In the genomic region with DNA sequence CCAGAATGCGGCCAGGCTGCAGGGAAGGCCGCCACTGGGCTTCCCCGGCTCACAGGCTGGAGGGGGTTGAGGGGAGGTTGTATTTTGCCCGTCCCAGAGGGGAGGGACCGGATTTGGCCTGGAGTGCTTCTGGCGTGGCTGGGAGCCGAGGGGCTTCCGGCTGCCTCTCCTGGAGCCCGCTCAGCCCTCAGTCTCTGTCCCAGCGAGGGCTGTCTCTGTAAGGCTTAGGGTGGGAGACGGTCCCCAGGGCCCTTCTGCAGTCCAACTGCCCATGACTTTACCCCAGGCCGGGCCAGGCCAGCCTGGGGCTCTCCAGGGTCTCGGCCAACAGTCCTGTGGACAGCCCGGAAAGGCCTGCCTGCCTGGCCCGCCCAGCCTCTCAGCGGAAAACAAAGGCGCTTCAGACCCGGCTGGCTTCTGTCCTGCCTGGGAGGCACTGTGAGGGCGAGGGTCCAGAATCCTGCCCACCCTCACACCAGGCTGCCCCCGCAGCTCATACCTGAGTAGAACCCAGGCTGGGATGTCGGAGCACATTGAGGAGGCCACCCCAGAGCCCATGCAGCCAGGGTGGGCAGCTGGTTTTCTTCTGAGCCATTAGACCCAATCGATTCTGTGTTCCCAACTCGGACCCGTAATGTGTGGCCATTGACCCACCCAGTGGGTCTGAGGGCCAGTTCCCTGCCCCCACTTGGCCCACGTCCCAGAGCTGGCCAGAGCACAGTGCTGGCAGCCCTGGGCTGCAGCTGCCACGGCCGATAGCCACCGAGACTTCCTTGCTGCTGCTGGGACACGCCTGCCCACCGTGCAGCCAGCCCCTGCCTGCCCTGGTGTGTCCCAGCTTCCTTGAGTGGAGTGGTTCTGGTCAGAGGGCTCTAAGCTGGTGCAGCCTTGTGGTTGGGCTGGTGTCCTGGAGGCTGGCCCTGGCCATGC, we compare ENCODE assay signal across 8 cellular contexts. TPM values are rescaled to one million over a fixed set of nuclear protein-coding genes. Genes with fewer than 3 reads are reported as not detected.
DNase-seq lines count a peak whose midpoint lies in the region; ATAC-seq and TF ChIP-seq lines count a peak whose summit lies in the region.

No MANE protein-coding gene starts in this region.

- BruUV-seq in OCI-LY7 (replicated peaks; lab: Mats Ljungman, UMichigan) = no TSS peak

- peak overlapping the region; percentile 68 to 86 (median 85) for H3K27ac ChIP-seq in right lobe of liver
- peak overlapping the region; percentile 84 for H3K27ac ChIP-seq in temporal lobe (ENCODE audit: low read depth, low read length)
- H3K27ac ChIP-seq in OCI-LY7 (ENCODE audit: low read depth, low read length, poor library complexity, severe bottlenecking) = no peak overlapping the region

- no peak overlapping the region for H2AFZ ChIP-seq in OCI-LY7 (ENCODE audit: low read length)

- H3K4me3 ChIP-seq in right lobe of liver (peak overlapping the region; percentile 58 to 82 (median 63)), OCI-LY7 (ENCODE audit: low read depth, low read length, poor library complexity, severe bottlenecking) (no peak overlapping the region)

- no peaks in the 10 kb centered on the region for H4K20me1 ChIP-seq in OCI-LY7 (ENCODE audit: insufficient read depth, low read length)

- no peaks in the 10 kb centered on the region for H3K79me2 ChIP-seq in OCI-LY7 (ENCODE audit: insufficient read depth, low read depth, low read length)

- no peak overlapping the region for H3K4me2 ChIP-seq in OCI-LY7 (ENCODE audit: low read length)

- DNase-seq in activated CD4-positive, alpha-beta memory T cell treated with anti-CD3 and anti-CD28 coated beads, Interleukin-2, amount 10 ng/mL, durations not matched to agents 7 days and 5 days = no peak
- no peak for DNase-seq in activated CD4-positive, alpha-beta memory T cell treated with anti-CD3 and anti-CD28 coated beads for 36 hours
- no peak for DNase-seq in chondrocyte (ENCODE audit: low spot score)
- peak; percentile 88 to 95 (median 93) for DNase-seq in right lobe of liver
- no peak for DNase-seq in SK-N-DZ (ENCODE audit: low spot score)
- no peak for DNase-seq in activated CD4-positive, alpha-beta T cell treated with anti-CD3 and anti-CD28 coated beads for 1 hour
- no peak for DNase-seq in OCI-LY7 (ENCODE audit: low spot score)

- H3K36me3 ChIP-seq in right lobe of liver (no peaks in the 10 kb centered on the region), OCI-LY7 (ENCODE audit: insufficient read depth, low read length) (no peaks in the 10 kb centered on the region)

- peak; percentile 57 to 71 (median 70) for ATAC-seq in right lobe of liver

- peak; percentile 43 for TF ChIP-seq POLR2A in right lobe of liver (IDR thresholded peaks at IDR 0.05)

- CTCF ChIA-PET in activated CD4-positive, alpha-beta memory T cell treated with anti-CD3 and anti-CD28 coated beads, Interleukin-2, amount 10 ng/mL, durations not matched to agents 7 days and 5 days (lab: Charles Lee) = interaction anchor here (1.1 kb wide), 1 partner anchor 52 kb away, joined by 3 read pairs; no protein-coding TSS in a partner anchor
- CTCF ChIA-PET in activated CD4-positive, alpha-beta memory T cell treated with anti-CD3 and anti-CD28 coated beads for 36 hours (lab: Charles Lee) = interaction anchor here (3.7 kb wide), 1 partner anchor 14 kb away, joined by 18 read pairs; no protein-coding TSS in a partner anchor
- CTCF ChIA-PET in OCI-LY7 (lab: Charles Lee; ENCODE audit: unreplicated experiment) = no interaction called here

- H3K9me3 ChIP-seq in right lobe of liver (no peaks in the 10 kb centered on the region), OCI-LY7 (ENCODE audit: low read length) (no peaks in the 10 kb centered on the region)

- H3K4me1 Mint-ChIP-seq in activated CD4-positive, alpha-beta memory T cell treated with anti-CD3 and anti-CD28 coated beads, Interleukin-2, amount 10 ng/mL, durations not matched to agents 7 days and 5 days = peaks cover 23% of the 10 kb centered on the region
- H3K4me1 Mint-ChIP-seq in activated CD4-positive, alpha-beta memory T cell treated with anti-CD3 and anti-CD28 coated beads for 36 hours (ENCODE audit: low read depth) = peaks cover 25% of the 10 kb centered on the region
- H3K4me1 Mint-ChIP-seq in chondrocyte (ENCODE audit: low read depth) = peaks cover 49% of the 10 kb centered on the region

- POLR2A ChIA-PET in activated CD4-positive, alpha-beta memory T cell treated with anti-CD3 and anti-CD28 coated beads, Interleukin-2, amount 10 ng/mL, durations not matched to agents 7 days and 5 days (lab: Charles Lee) = interaction anchor here (1.3 to 3.8 kb wide), 2 partner anchors 14 to 77 kb away, joined by 4 to 19 read pairs; a partner anchor contains a TSS
- POLR2A ChIA-PET in activated CD4-positive, alpha-beta memory T cell treated with anti-CD3 and anti-CD28 coated beads for 36 hours (lab: Charles Lee) = interaction anchor here (0.9 to 2.7 kb wide), 2 partner anchors 14 to 16 kb away, joined by 3 to 10 read pairs; no protein-coding TSS in a partner anchor
- POLR2A ChIA-PET in OCI-LY7 (lab: Charles Lee) = no interaction called here

- no peaks in the 10 kb centered on the region for H3K27me3 ChIP-seq in right lobe of liver

- H3K4me1 ChIP-seq in right lobe of liver = peaks cover 0 to 46% (median 19%) of the 10 kb centered on the region in 4 donors
- peaks cover 15% of the 10 kb centered on the region for H3K4me1 ChIP-seq in OCI-LY7 (ENCODE audit: insufficient read depth, low read length, poor library complexity, severe bottlenecking)

- H3K27ac Mint-ChIP-seq in activated CD4-positive, alpha-beta memory T cell treated with anti-CD3 and anti-CD28 coated beads, Interleukin-2, amount 10 ng/mL, durations not matched to agents 7 days and 5 days = no peak overlapping the region
- no peak overlapping the region for H3K27ac Mint-ChIP-seq in activated CD4-positive, alpha-beta memory T cell treated with anti-CD3 and anti-CD28 coated beads for 36 hours
- H3K27ac Mint-ChIP-seq in chondrocyte (ENCODE audit: unreplicated experiment) = peak overlapping the region; percentile 83

- peaks cover 5% of the 10 kb centered on the region for H3K36me3 Mint-ChIP-seq in activated CD4-positive, alpha-beta memory T cell treated with anti-CD3 and anti-CD28 coated beads, Interleukin-2, amount 10 ng/mL, durations not matched to agents 7 days and 5 days (ENCODE audit: low read depth)
- no peaks in the 10 kb centered on the region for H3K36me3 Mint-ChIP-seq in activated CD4-positive, alpha-beta memory T cell treated with anti-CD3 and anti-CD28 coated beads for 36 hours
- peaks cover 2% of the 10 kb centered on the region for H3K36me3 Mint-ChIP-seq in chondrocyte (ENCODE audit: low read depth)

- intact Hi-C loops in activated CD4-positive, alpha-beta memory T cell treated with anti-CD3 and anti-CD28 coated beads for 36 hours (cut with micrococcal nuclease) = loop anchor here (2.0 to 10.0 kb wide), 2 partner anchors 15 to 49 kb away; a partner anchor contains a TSS
- intact Hi-C loops in right lobe of liver (cut with DNase I) = no loop called here
- intact Hi-C loops in OCI-LY7 (cut with micrococcal nuclease; ENCODE audit: unreplicated experiment) = no loop called here

- H3K9me3 Mint-ChIP-seq in activated CD4-positive, alpha-beta memory T cell treated with anti-CD3 and anti-CD28 coated beads, Interleukin-2, amount 10 ng/mL, durations not matched to agents 7 days and 5 days = no peaks in the 10 kb centered on the region
- no peaks in the 10 kb centered on the region for H3K9me3 Mint-ChIP-seq in activated CD4-positive, alpha-beta memory T cell treated with anti-CD3 and anti-CD28 coated beads for 36 hours
- no peaks in the 10 kb centered on the region for H3K9me3 Mint-ChIP-seq in chondrocyte (ENCODE audit: low read depth)

- peak overlapping the region; percentile 27 for H3K4me3 Mint-ChIP-seq in activated CD4-positive, alpha-beta memory T cell treated with anti-CD3 and anti-CD28 coated beads, Interleukin-2, amount 10 ng/mL, durations not matched to agents 7 days and 5 days
- no peak overlapping the region for H3K4me3 Mint-ChIP-seq in activated CD4-positive, alpha-beta memory T cell treated with anti-CD3 and anti-CD28 coated beads for 36 hours
- H3K4me3 Mint-ChIP-seq in chondrocyte (ENCODE audit: unreplicated experiment) = peak overlapping the region; percentile 79

- H3K9me2 ChIP-seq in OCI-LY7 (ENCODE audit: insufficient read depth, low read length) = no peaks in the 10 kb centered on the region

- H3K27me3 Mint-ChIP-seq in activated CD4-positive, alpha-beta memory T cell treated with anti-CD3 and anti-CD28 coated beads, Interleukin-2, amount 10 ng/mL, durations not matched to agents 7 days and 5 days = peaks cover 34% of the 10 kb centered on the region
- peaks cover 14% of the 10 kb centered on the region for H3K27me3 Mint-ChIP-seq in activated CD4-positive, alpha-beta memory T cell treated with anti-CD3 and anti-CD28 coated beads for 36 hours
- H3K27me3 Mint-ChIP-seq in chondrocyte (ENCODE audit: low read depth) = no peaks in the 10 kb centered on the region

- TF ChIP-seq CTCF in chondrocyte (IDR thresholded peaks at IDR 0.05) (peak; percentile 9), right lobe of liver (IDR thresholded peaks at IDR 0.05) (no peak), OCI-LY7 (conservative IDR thresholded peaks at IDR 0.05; ENCODE audit: low read length) (no peak)

- no CpG with 5 or more reads among the region's 30 CpGs for WGBS in right lobe of liver (ENCODE audit: insufficient coverage, low coverage, low lambda C conversion rate, missing lambda C conversion rate)

RNA-seq across cellular contexts. Expression of a gene that starts 1.6 kb away (rescaled TPM):
- total RNA-seq in activated CD4-positive, alpha-beta memory T cell treated with anti-CD3 and anti-CD28 coated beads, Interleukin-2, amount 10 ng/mL, durations not matched to agents 7 days and 5 days = 1 to 10 TPM; 1.8 to 1.9 TPM
- 1 to 10 TPM; 2.7 to 2.8 TPM for total RNA-seq in activated CD4-positive, alpha-beta memory T cell treated with anti-CD3 and anti-CD28 coated beads for 36 hours
- total RNA-seq in chondrocyte = 166 to 264 TPM (median 247 TPM) in 3 replicates
- 10 to 100 TPM; 11.2 to 50.0 (median 27.5) TPM for total RNA-seq in right lobe of liver
- 94.9 TPM for total RNA-seq in temporal lobe
- 71.3 and 72.7 TPM in 2 replicates for polyA plus RNA-seq in SK-N-DZ (2014; cell fraction: cytosol; rRNA removed)
- polyA plus RNA-seq in SK-N-DZ (2014; cell fraction: nucleus; rRNA removed) = 64.4 and 76.4 TPM in 2 replicates
- total RNA-seq in OCI-LY7 (2014; rRNA removed; shearing (Covaris generic)) = not detected in 2 replicates
- total RNA-seq in OCI-LY7 (2022) = not detected in 2 replicates

RNA-seq across cellular contexts. Expression of a gene that starts 10.5 kb away (rescaled TPM):
- total RNA-seq in activated CD4-positive, alpha-beta memory T cell treated with anti-CD3 and anti-CD28 coated beads, Interleukin-2, amount 10 ng/mL, durations not matched to agents 7 days and 5 days = 100 to 1,000 TPM; 875 to 883 TPM
- 100 to 1,000 TPM; 390 to 397 TPM for total RNA-seq in activated CD4-positive, alpha-beta memory T cell treated with anti-CD3 and anti-CD28 coated beads for 36 hours
- 38.7 to 181 TPM (median 174 TPM) in 3 replicates for total RNA-seq in chondrocyte
- 1 to 10 TPM in 5 of 6 experiments, under 1 TPM in 1; 0.79 to 5.4 (median 2.7) TPM for total RNA-seq in right lobe of liver
- 2.0 TPM for total RNA-seq in temporal lobe
- 3.4 and 16.0 TPM in 2 replicates for polyA plus RNA-seq in SK-N-DZ (2014; cell fraction: cytosol; rRNA removed)
- 12.6 and 15.0 TPM in 2 replicates for polyA plus RNA-seq in SK-N-DZ (2014; cell fraction: nucleus; rRNA removed)
- total RNA-seq in OCI-LY7 (2014; rRNA removed; shearing (Covaris generic)) = 4.1 and 4.6 TPM in 2 replicates
- total RNA-seq in OCI-LY7 (2022) = 1.5 TPM in 1 of 2 replicates, not detected in the other

RNA-seq across cellular contexts. Expression of a gene that starts 14.9 kb away (rescaled TPM):
- 10 to 100 TPM; 44.1 to 47.0 TPM for total RNA-seq in activated CD4-positive, alpha-beta memory T cell treated with anti-CD3 and anti-CD28 coated beads, Interleukin-2, amount 10 ng/mL, durations not matched to agents 7 days and 5 days
- 10 to 100 TPM; 40.2 to 44.8 TPM for total RNA-seq in activated CD4-positive, alpha-beta memory T cell treated with anti-CD3 and anti-CD28 coated beads for 36 hours
- total RNA-seq in chondrocyte (12.9 to 15.5 TPM (median 14.3 TPM) in 3 replicates), right lobe of liver (1 to 10 TPM; 2.2 to 8.1 (median 3.9) TPM), temporal lobe (3.0 TPM), OCI-LY7 (2022) (55.8 and 58.0 TPM in 2 replicates)
- 20.8 and 25.6 TPM in 2 replicates for polyA plus RNA-seq in SK-N-DZ (2014; cell fraction: cytosol; rRNA removed)
- polyA plus RNA-seq in SK-N-DZ (2014; cell fraction: nucleus; rRNA removed) = 52.0 and 85.2 TPM in 2 replicates
- total RNA-seq in OCI-LY7 (2014; rRNA removed; shearing (Covaris generic)) = 53.2 and 57.4 TPM in 2 replicates

RNA-seq across cellular contexts. Expression of a gene that starts 50.2 kb away (rescaled TPM):
- 1 to 10 TPM; 9.6 TPM for total RNA-seq in activated CD4-positive, alpha-beta memory T cell treated with anti-CD3 and anti-CD28 coated beads, Interleukin-2, amount 10 ng/mL, durations not matched to agents 7 days and 5 days
- total RNA-seq in activated CD4-positive, alpha-beta memory T cell treated with anti-CD3 and anti-CD28 coated beads for 36 hours = 10 to 100 TPM in 1 of 2 experiments, 1 to 10 TPM in 1; 9.7 to 10.2 TPM
- total RNA-seq in chondrocyte = 4.4 to 8.9 TPM (median 6.0 TPM) in 3 replicates
- total RNA-seq in right lobe of liver = 1 to 10 TPM in 5 of 6 experiments, under 1 TPM in 1; 0.74 to 3.2 (median 2.2) TPM
- total RNA-seq in temporal lobe = 20.2 TPM
- 1.8 and 3.6 TPM in 2 replicates for polyA plus RNA-seq in SK-N-DZ (2014; cell fraction: cytosol; rRNA removed)
- polyA plus RNA-seq in SK-N-DZ (2014; cell fraction: nucleus; rRNA removed) = 2.1 and 3.1 TPM in 2 replicates
- 0.25 and 0.70 TPM in 2 replicates for total RNA-seq in OCI-LY7 (2014; rRNA removed; shearing (Covaris generic))
- 0.21 and 0.31 TPM in 2 replicates for total RNA-seq in OCI-LY7 (2022)

RNA-seq across cellular contexts. Expression of a gene that starts 56.6 kb away (rescaled TPM):
- total RNA-seq in activated CD4-positive, alpha-beta memory T cell treated with anti-CD3 and anti-CD28 coated beads, Interleukin-2, amount 10 ng/mL, durations not matched to agents 7 days and 5 days = 100 to 1,000 TPM in 1 of 2 experiments, 10 to 100 TPM in 1; 98.5 to 103 TPM
- total RNA-seq in activated CD4-positive, alpha-beta memory T cell treated with anti-CD3 and anti-CD28 coated beads for 36 hours = 100 to 1,000 TPM; 107 to 109 TPM
- 83.6 to 91.9 TPM (median 85.1 TPM) in 3 replicates for total RNA-seq in chondrocyte
- 10 to 100 TPM; 18.6 to 45.1 (median 29.2) TPM for total RNA-seq in right lobe of liver
- 48.9 TPM for total RNA-seq in temporal lobe
- 42.8 and 47.4 TPM in 2 replicates for polyA plus RNA-seq in SK-N-DZ (2014; cell fraction: cytosol; rRNA removed)
- 335 and 376 TPM in 2 replicates for polyA plus RNA-seq in SK-N-DZ (2014; cell fraction: nucleus; rRNA removed)
- 92.3 and 103 TPM in 2 replicates for total RNA-seq in OCI-LY7 (2014; rRNA removed; shearing (Covaris generic))
- total RNA-seq in OCI-LY7 (2022) = 217 and 220 TPM in 2 replicates

Comparison
In these comparisons a context has a peak if more than half of its experiments do, and no peak if none do; other contexts are left out.
1. DNase-seq: peak in right lobe of liver (3 of 3); none in activated CD4-positive, alpha-beta memory T cell treated with anti-CD3 and anti-CD28 coated beads, Interleukin-2, amount 10 ng/mL, durations not matched to agents 7 days and 5 days (single experiment), activated CD4-positive, alpha-beta memory T cell treated with anti-CD3 and anti-CD28 coated beads for 36 hours (single experiment), chondrocyte (single experiment), SK-N-DZ (single experiment), activated CD4-positive, alpha-beta T cell treated with anti-CD3 and anti-CD28 coated beads for 1 hour (single experiment) and OCI-LY7 (single experiment).